ENCODE assay signal across 19 cellular contexts in genomic region chr2:885230-886071, GRCh38.
DNase-seq lines count a peak whose midpoint lies in the region; TF ChIP-seq lines count a peak whose summit lies in the region.
"Had no signal": no experiment of that assay in that cellular context is flagged by ENCODE, and none has a peak within 500 bp of the region (broad histone marks: within the 10 kb centered on the region; RNA-seq: fewer than 3 reads in every experiment).

No MANE protein-coding gene starts in this region.

- H4K8ac ChIP-seq in neuronal stem cell (ENCODE audit: low read depth, low read length): no peak overlapping the region

- H3K27ac ChIP-seq in neuronal stem cell (replicated peaks; ENCODE audit: low read length): no peak overlapping the region
- no peak overlapping the region for H3K27ac ChIP-seq in stomach
- H3K27ac ChIP-seq: Peyer's patch, SJCRH30 had no signal

- DNase-seq in activated CD8-positive, alpha-beta memory T cell treated with anti-CD3 and anti-CD28 coated beads, Interleukin-2, amount 50 U/mL, for 48 hours: peak; percentile 17
- DNase-seq in ecto neural progenitor cell (ENCODE audit: low spot score) (peak; percentile 32), neuronal stem cell (ENCODE audit: low spot score) (no peak), ureter (ENCODE audit: low spot score) (peak; percentile 24), stomach (no peak), NCI-H526 (lab: John Stamatoyannopoulos, UW) (no peak), GOT3 (lab: John Stamatoyannopoulos, UW) (no peak)
- DNase-seq: CD4-positive, CD25-positive, alpha-beta regulatory T cell; EL; GF-D8; KG1; NCI-H1105; NCI-H146; NCI-H2029; NCI-H2227 treated with DMSO at 0.1 percent for 48 hours; NCI-H510A; NCI-H774; SJCRH30 had no signal

- H3K4ac ChIP-seq in neuronal stem cell (ENCODE audit: low read length): no peak overlapping the region

- H3K9ac ChIP-seq in neuronal stem cell (ENCODE audit: low read depth, low read length, poor library complexity): no peak overlapping the region

- no peak overlapping the region for H3K23ac ChIP-seq in neuronal stem cell (ENCODE audit: low read depth, low read length, poor library complexity)

- no peak overlapping the region for H2BK15ac ChIP-seq in neuronal stem cell (ENCODE audit: low read length)

- no peak overlapping the region for H2BK120ac ChIP-seq in neuronal stem cell (ENCODE audit: low read depth, low read length)

- no peak overlapping the region for H2AK5ac ChIP-seq in neuronal stem cell (ENCODE audit: low read depth, low read length)

- H3K4me3 ChIP-seq in neuronal stem cell (ENCODE audit: low read length in 2 of 2) (no peak overlapping the region), stomach (no peak overlapping the region)
- H3K4me3 ChIP-seq: Peyer's patch, SJCRH30 had no signal

- H3K27me3 ChIP-seq in neuronal stem cell (ENCODE audit: control insufficient read depth in 3 of 3, insufficient read depth in 3 of 3, low read depth in 1 of 3, low read length in 3 of 3) (peaks cover 0 to 4% (median 0%) of the 10 kb centered on the region in 3 experiments), stomach (peaks cover 0 to 51% (median 7%) of the 10 kb centered on the region in 3 donors)
- H3K27me3 ChIP-seq: Peyer's patch, SJCRH30 had no signal

- H3K4me1 ChIP-seq in neuronal stem cell (ENCODE audit: control insufficient read depth in 2 of 2, insufficient read depth in 1 of 2, low read depth in 1 of 2, low read length in 2 of 2) (peaks cover 0 to 4% of the 10 kb centered on the region in 2 donors), stomach (no peaks in the 10 kb centered on the region)
- H3K4me1 ChIP-seq: Peyer's patch had no signal

- TF ChIP-seq POLR2A in stomach (IDR thresholded peaks at IDR 0.05): no peak

- no peak overlapping the region for H2BK5ac ChIP-seq in neuronal stem cell (ENCODE audit: low read length)

- TF ChIP-seq CTCF in stomach (IDR thresholded peaks at IDR 0.05): no peak

- H3K36me3 ChIP-seq in neuronal stem cell (replicated peaks in 1 of 2; ENCODE audit: control insufficient read depth in 2 of 2, insufficient read depth in 2 of 2, low read length in 2 of 2): no peaks in the 10 kb centered on the region
- no peaks in the 10 kb centered on the region for H3K36me3 ChIP-seq in stomach
- H3K36me3 ChIP-seq: Peyer's patch, SJCRH30 had no signal

- no peak overlapping the region for H3K14ac ChIP-seq in neuronal stem cell (ENCODE audit: low read length)

- H2AFZ ChIP-seq in neuronal stem cell (ENCODE audit: low read length): no peak overlapping the region

- no peak overlapping the region for H4K91ac ChIP-seq in neuronal stem cell (ENCODE audit: low read depth, low read length, poor library complexity)

- intact Hi-C loops in stomach (cut with DNase I; ENCODE audit: low total_unique reads): no loop called here

- H3K79me1 ChIP-seq in neuronal stem cell (ENCODE audit: low read depth, low read length): no peaks in the 10 kb centered on the region

- no peak overlapping the region for H3K4me2 ChIP-seq in neuronal stem cell (ENCODE audit: insufficient read depth, low read length, poor library complexity, severe bottlenecking)

- no peak for TF ChIP-seq EP300 in stomach (IDR thresholded peaks at IDR 0.05)

- no peak overlapping the region for H2BK12ac ChIP-seq in neuronal stem cell (ENCODE audit: low read length)

- peak overlapping the region; percentile 85 for H3K18ac ChIP-seq in neuronal stem cell (ENCODE audit: low read length)

- H3K9me3 ChIP-seq in neuronal stem cell (replicated peaks in 1 of 2; ENCODE audit: control insufficient read depth in 2 of 2, insufficient read depth in 1 of 2, low read depth in 1 of 2, low read length in 2 of 2) (peaks cover 0 to 1% of the 10 kb centered on the region in 2 donors), stomach (no peaks in the 10 kb centered on the region)
- H3K9me3 ChIP-seq: Peyer's patch, SJCRH30 had no signal

- no CpG with 5 or more reads among the region's 26 CpGs for WGBS in neuronal stem cell (ENCODE audit: extremely low coverage in 2 of 2, insufficient read length in 2 of 2, insufficient replicate concordance in 1 of 2), 2 donors
- 69 to 78% (median 72%) methylated on average over 25 to 26 of the region's 26 CpGs for WGBS in stomach, 5 donors

Comparison
In these comparisons a context has a peak if more than half of its experiments do, and no peak if none do; other contexts are left out.
1. DNase-seq: peak in activated CD8-positive, alpha-beta memory T cell treated with anti-CD3 and anti-CD28 coated beads, Interleukin-2, amount 50 U/mL, for 48 hours (single experiment), ecto neural progenitor cell (single experiment) and ureter (single experiment); none in neuronal stem cell (single experiment), stomach (single experiment), NCI-H526 (0 of 2) and GOT3 (single experiment).